Comparison of ENCODE assay signal across 8 cellular contexts in the genomic region with DNA sequence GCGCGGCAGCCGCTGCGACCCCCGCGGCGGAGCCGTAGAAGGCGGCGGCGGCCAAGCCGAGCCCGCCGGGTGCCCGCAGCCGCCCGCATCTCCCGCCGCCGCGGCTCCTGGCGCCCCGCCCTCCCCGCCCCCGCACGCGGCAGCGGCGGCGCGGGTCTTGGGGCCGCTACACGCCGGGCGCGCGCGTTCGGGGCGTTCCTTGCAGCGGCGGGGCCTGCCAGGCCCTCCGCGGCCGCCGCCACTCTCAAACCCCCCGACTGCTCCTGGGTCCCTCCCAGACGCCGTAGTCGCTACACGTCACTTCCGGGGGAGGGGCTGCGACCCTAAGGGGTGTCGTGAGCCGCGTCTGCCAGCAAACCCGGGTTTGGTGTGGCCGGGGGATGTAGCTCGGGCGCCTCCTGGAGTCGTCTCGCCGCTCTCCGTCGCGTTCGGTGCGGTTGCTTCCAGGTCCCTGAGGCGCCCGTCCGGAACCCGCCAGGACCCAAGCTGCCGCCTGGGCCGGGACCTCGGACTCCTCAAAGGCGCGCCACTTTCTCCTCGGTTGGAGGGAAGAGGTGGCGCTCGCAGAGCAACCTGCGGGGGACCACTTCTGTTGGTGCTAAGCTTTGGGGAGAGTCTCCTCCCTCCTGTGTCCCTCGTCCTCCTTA. TPM values are rescaled to one million over a fixed set of nuclear protein-coding genes. Genes with fewer than 3 reads are reported as not detected.
A peak's percentile ranks its signal among the peaks of the same experiment; 100 is the strongest.
DNase-seq lines count a peak whose midpoint lies in the region; ATAC-seq and TF ChIP-seq lines count a peak whose summit lies in the region.

TSS of gene ELK4 (minus strand) at position 285 of the 647 bp plus-strand sequence. CDS start 8,129 bp downstream, outside the sequence.

- peak within 1 kb of the TSS; percentile 90 to 99 (median 96) for H3K27ac ChIP-seq in gastroesophageal sphincter

- no peaks in the 10 kb centered on the region for H3K27me3 ChIP-seq in gastroesophageal sphincter

- 0% methylated on average over 1 of the region's 82 CpGs; no CpG with 5 or more reads in 1 of the 2 donors for WGBS in gastroesophageal sphincter (ENCODE audit: low coverage in 1 of 2), 2 donors

- TF ChIP-seq EP300 in gastroesophageal sphincter (IDR thresholded peaks at IDR 0.05): no peak

- peaks cover 37% of the 10 kb centered on the region for H3K4me1 Mint-ChIP-seq in activated naive CD4-positive, alpha-beta T cell treated with anti-CD3 and anti-CD28 coated beads for 36 hours (ENCODE audit: low read depth)

- no peaks in the 10 kb centered on the region for H3K9me3 Mint-ChIP-seq in activated naive CD4-positive, alpha-beta T cell treated with anti-CD3 and anti-CD28 coated beads for 36 hours

- peak; percentile 99 for ATAC-seq in gastroesophageal sphincter

- peaks cover 11% of the 10 kb centered on the region for H3K36me3 Mint-ChIP-seq in activated naive CD4-positive, alpha-beta T cell treated with anti-CD3 and anti-CD28 coated beads for 36 hours (ENCODE audit: low read depth)

- intact Hi-C loops in activated naive CD4-positive, alpha-beta T cell treated with anti-CD3 and anti-CD28 coated beads for 36 hours (cut with micrococcal nuclease): loop anchor here (1.0 to 5.0 kb wide), 14 partner anchors 16 to 925 kb away; partner anchors contain the start of genes NUCKS1 and SLC41A1

- H3K27me3 Mint-ChIP-seq in activated naive CD4-positive, alpha-beta T cell treated with anti-CD3 and anti-CD28 coated beads for 36 hours (ENCODE audit: low read depth): no peaks in the 10 kb centered on the region

- H3K4me1 ChIP-seq in gastroesophageal sphincter: peaks cover 0 to 35% (median 14%) of the 10 kb centered on the region in 3 donors

- peak within 1 kb of the TSS; percentile 78 to 84 for H3K4me3 ChIP-seq in gastroesophageal sphincter

- peak; percentile 27 to 86 (median 80) for TF ChIP-seq CTCF in gastroesophageal sphincter (IDR thresholded peaks at IDR 0.05)

- CTCF ChIA-PET in HEK293T (lab: Yijun Ruan, JAX): interaction anchor here (0.6 to 2.0 kb wide), 7 partner anchors 9 to 502 kb away, joined by 3 to 17 read pairs (median 3); no protein-coding TSS in a partner anchor
- CTCF ChIA-PET in activated naive CD4-positive, alpha-beta T cell treated with anti-CD3 and anti-CD28 coated beads for 36 hours (lab: Charles Lee): interaction anchor here (0.8 to 9.5 kb wide), 20 partner anchors 10 to 356 kb away, joined by 3 to 262 read pairs (median 5); no protein-coding TSS in a partner anchor

- H3K4me3 Mint-ChIP-seq in activated naive CD4-positive, alpha-beta T cell treated with anti-CD3 and anti-CD28 coated beads for 36 hours: peak within 1 kb of the TSS; percentile 81

- POLR2A ChIA-PET in HEK293T (lab: Yijun Ruan, JAX): interaction anchor here (0.6 to 3.5 kb wide), 21 partner anchors 8 to 105 kb away, joined by 3 to 35 read pairs (median 5); no protein-coding TSS in a partner anchor

- TF ChIP-seq POLR2A in gastroesophageal sphincter (IDR thresholded peaks at IDR 0.05): peak; percentile 85 to 90

- in situ Hi-C loops in SK-MEL-5 (cut with HindIII; ENCODE audit: low pct_unique_long_range_greater_than_20kb, low sequenced_read_pairs): no loop called here

- DNase-seq in GM04504 (ENCODE audit: low read depth) (peak; percentile 94), HEK293T (ENCODE audit: extremely low spot score) (peak; percentile 99), MV-4-11 (lab: John Stamatoyannopoulos, UW) (peak; percentile 96), SK-MEL-5 (ENCODE audit: low read depth, low spot score) (peak; percentile 97), non-pigmented ciliary epithelial cell (ENCODE audit: low read depth) (peak; percentile 83), superior temporal gyrus (ENCODE audit: extremely low spot score) (peak; percentile 99)
- DNase-seq in activated naive CD4-positive, alpha-beta T cell treated with anti-CD3 and anti-CD28 coated beads for 36 hours: peak; percentile 100

- no peaks in the 10 kb centered on the region for H3K36me3 ChIP-seq in gastroesophageal sphincter

- no peaks in the 10 kb centered on the region for H3K9me3 ChIP-seq in gastroesophageal sphincter

- H3K27ac Mint-ChIP-seq in activated naive CD4-positive, alpha-beta T cell treated with anti-CD3 and anti-CD28 coated beads for 36 hours: peak within 1 kb of the TSS; percentile 92

TF ChIP-seq in HEK293T, 16 proteins besides CTCF, POLR2A, EP300 and RAD21:
- TF ChIP-seq CTBP1 (IDR thresholded peaks at IDR 0.05; ENCODE audit: borderline replicate concordance): no peak; the same call in 1 of the 2 replicates
- peak; percentile 13; the same call in 1 of the 2 replicates for TF ChIP-seq PKNOX1 (IDR thresholded peaks at IDR 0.05)
- TF ChIP-seq FOXM1 (IDR thresholded peaks at IDR 0.05; ENCODE audit: borderline replicate concordance): peak; percentile 67; the same call in 1 of the 2 replicates
- no peak for TF ChIP-seq SP1 (IDR thresholded peaks at IDR 0.05)
- TF ChIP-seq L3MBTL2 (conservative IDR thresholded peaks at IDR 0.05): peak; percentile 62
- TF ChIP-seq ELF4 (IDR thresholded peaks at IDR 0.05): peak; percentile 66
- TF ChIP-seq NFRKB (IDR thresholded peaks at IDR 0.05): no peak
- no peak for TF ChIP-seq ARNT (IDR thresholded peaks at IDR 0.05)
- no peak for TF ChIP-seq SUZ12 (IDR thresholded peaks at IDR 0.05)
- TF ChIP-seq LEF1 (IDR thresholded peaks at IDR 0.05; ENCODE audit: borderline replicate concordance): no peak
- TF ChIP-seq FOXA1 (IDR thresholded peaks at IDR 0.05): no peak
- no peak for TF ChIP-seq TARDBP (IDR thresholded peaks at IDR 0.05)
- TF ChIP-seq ZNF384 (IDR thresholded peaks at IDR 0.05): no peak
- TF ChIP-seq BHLHE40 (IDR thresholded peaks at IDR 0.05; ENCODE audit: borderline replicate concordance): no peak
- no peak; the same call in 1 of the 2 replicates for TF ChIP-seq HDGF (IDR thresholded peaks at IDR 0.05; ENCODE audit: borderline replicate concordance)
- no peak for TF ChIP-seq FOXK2 (IDR thresholded peaks at IDR 0.05)

RNA-seq across cellular contexts. Expression of gene ELK4, which starts in this region (rescaled TPM):
- total RNA-seq in SK-MEL-5 (2014; rRNA removed; shearing (Covaris generic)): 15.5 and 17.6 TPM in 2 replicates
- 9.5 and 14.3 TPM in 2 replicates for polyA plus RNA-seq in SK-MEL-5 (2015; cell fraction: cytosol; rRNA removed)
- 24.7 and 30.3 TPM in 2 replicates for polyA plus RNA-seq in SK-MEL-5 (2015; cell fraction: nucleus; rRNA removed)
- 10 to 100 TPM; 60.5 to 62.4 TPM for total RNA-seq in activated naive CD4-positive, alpha-beta T cell treated with anti-CD3 and anti-CD28 coated beads for 36 hours
- 10 to 100 TPM; 23.2 to 24.6 (median 23.6) TPM for total RNA-seq in gastroesophageal sphincter

Comparison
In these comparisons a context has a peak if more than half of its experiments do, and no peak if none do; other contexts are left out.
1. Peak in every context shown above with its lines: DNase-seq, ATAC-seq, H3K4me3 ChIP-seq and H3K27ac ChIP-seq.